In genomic region chr17:75652934-75653549, GRCh38 we compare ENCODE assay signal across 8 cellular contexts. TPM values are rescaled to one million over a fixed set of nuclear protein-coding genes. Genes with fewer than 3 reads are reported as not detected.
DNase-seq lines count a peak whose midpoint lies in the region; ATAC-seq and TF ChIP-seq lines count a peak whose summit lies in the region.

No MANE protein-coding gene starts in this region.

- no peaks in the 10 kb centered on the region for H4K20me1 ChIP-seq in Loucy (ENCODE audit: insufficient read depth, low read length, poor library complexity, severe bottlenecking)

- H3K27me3 ChIP-seq in Loucy (ENCODE audit: insufficient read depth, low read length, poor library complexity, severe bottlenecking) (no peaks in the 10 kb centered on the region), left ventricle myocardium inferior (ENCODE audit: low read depth) (no peaks in the 10 kb centered on the region)

- TF ChIP-seq CTCF in Loucy (conservative IDR thresholded peaks at IDR 0.05; ENCODE audit: low read length) (peak; percentile 91), left ventricle myocardium inferior (IDR thresholded peaks at IDR 0.05; ENCODE audit: borderline replicate concordance) (peak; percentile 75)

- H3K9me2 ChIP-seq in Loucy (replicated peaks; ENCODE audit: low read depth, low read length) = no peaks in the 10 kb centered on the region

- no peaks in the 10 kb centered on the region for H3F3A ChIP-seq in Loucy (ENCODE audit: low read depth)

- H3K27ac ChIP-seq in left ventricle myocardium inferior (replicated peaks) = no peak overlapping the region

- DNase-seq in activated CD4-positive, alpha-beta T cell treated with anti-CD3 and anti-CD28 coated beads for 48 hours = peak; percentile 31
- DNase-seq in activated CD4-positive, alpha-beta T cell treated with anti-CD3 and anti-CD28 coated beads for 4 hours = no peak
- peak; percentile 39 to 46 for DNase-seq in activated T-cell treated with anti-CD3 and anti-CD28 coated beads, Interleukin-2, amount 50 U/mL, for 48 hours
- DNase-seq in left ventricle myocardium inferior = no peak
- peak; percentile 54 for DNase-seq in stimulated activated CD8-positive, alpha-beta memory T cell treated with anti-CD3 and anti-CD28 coated beads, Interleukin-4, amount 100 ng/mL, for 48 hours

- peaks cover 9% of the 10 kb centered on the region for H3K4me1 ChIP-seq in Loucy (ENCODE audit: insufficient read depth, low read length, poor library complexity, severe bottlenecking)
- H3K4me1 ChIP-seq in left ventricle myocardium inferior = no peaks in the 10 kb centered on the region

- no peak overlapping the region for H2AFZ ChIP-seq in Loucy (ENCODE audit: low read length)

- H3K9me3 ChIP-seq in Loucy (ENCODE audit: insufficient read depth, low read depth, low read length) (no peaks in the 10 kb centered on the region), left ventricle myocardium inferior (replicated peaks) (no peaks in the 10 kb centered on the region)

- intact Hi-C loops in left ventricle myocardium inferior (cut with micrococcal nuclease) = no loop called here

- H3K36me3 ChIP-seq in Loucy (ENCODE audit: insufficient read depth, low read length) (peaks cover 4% of the 10 kb centered on the region; the same call in 1 of the 2 replicates), left ventricle myocardium inferior (peaks cover 85% of the 10 kb centered on the region)

- no peaks in the 10 kb centered on the region for H3K79me2 ChIP-seq in Loucy (ENCODE audit: insufficient read depth, low read length)

- ATAC-seq in HG03097 (IDR thresholded peaks at IDR 0.05; ENCODE audit: low FRiP score, unreplicated experiment) = no peak
- no peak for ATAC-seq in GM19452 (IDR thresholded peaks at IDR 0.05; ENCODE audit: unreplicated experiment)

- H3K4me2 ChIP-seq in Loucy (ENCODE audit: low read depth, low read length, poor library complexity, severe bottlenecking) = no peak overlapping the region

- H3K4me3 ChIP-seq in Loucy (ENCODE audit: low read length, poor library complexity, severe bottlenecking) (no peak overlapping the region), left ventricle myocardium inferior (no peak overlapping the region)

- no peak overlapping the region for H3K9ac ChIP-seq in Loucy (ENCODE audit: low read depth, low read length, poor library complexity, severe bottlenecking)

RNA-seq across cellular contexts. Expression of gene RECQL5, which starts 13.9 kb away (rescaled TPM):
- total RNA-seq in left ventricle myocardium inferior = 17.3 TPM

RNA-seq across cellular contexts. Expression of gene SAP30BP, which starts 14.1 kb away (rescaled TPM):
- 47.2 TPM for total RNA-seq in left ventricle myocardium inferior

RNA-seq across cellular contexts. Expression of gene SMIM5, which starts 19.8 kb away (rescaled TPM):
- 14.0 TPM for total RNA-seq in left ventricle myocardium inferior

Comparison
In these comparisons a context has a peak if more than half of its experiments do, and no peak if none do; other contexts are left out.
1. DNase-seq: peak in activated CD4-positive, alpha-beta T cell treated with anti-CD3 and anti-CD28 coated beads for 48 hours (single experiment), activated T-cell treated with anti-CD3 and anti-CD28 coated beads, Interleukin-2, amount 50 U/mL, for 48 hours (2 of 2) and stimulated activated CD8-positive, alpha-beta memory T cell treated with anti-CD3 and anti-CD28 coated beads, Interleukin-4, amount 100 ng/mL, for 48 hours (single experiment); none in activated CD4-positive, alpha-beta T cell treated with anti-CD3 and anti-CD28 coated beads for 4 hours (0 of 2) and left ventricle myocardium inferior (single experiment).